23 cellular contexts compared by ENCODE assay signal in genomic region chr2:102585704-102586404, GRCh38. TPM values are rescaled to one million over a fixed set of nuclear protein-coding genes. Genes with fewer than 3 reads are reported as not detected.
DNase-seq lines count a peak whose midpoint lies in the region; ATAC-seq, FAIRE-seq and TF ChIP-seq lines count a peak whose summit lies in the region.
"Had no signal": no experiment of that assay in that cellular context is flagged by ENCODE, and none has a peak within 500 bp of the region (broad histone marks: within the 10 kb centered on the region; RNA-seq: fewer than 3 reads in every experiment).

No MANE protein-coding gene starts in this region.

- H3K79me2 ChIP-seq in H1 (ENCODE audit: control insufficient read depth in 1 of 2, insufficient read depth in 2 of 2, low read length in 2 of 2), result no peaks in the 10 kb centered on the region

- H3K4me3 Mint-ChIP-seq in Caco-2 (ENCODE audit: unreplicated experiment), result peak overlapping the region; percentile 45
- no peak overlapping the region for H3K4me3 Mint-ChIP-seq in activated T-helper 1 cell treated with anti-CD3 and anti-CD28 coated beads, Interleukin-12 subunit alpha, Interleukin-12 subunit beta, Interleukin-2, Interleukin-4 antibody, amounts not matched to agents 30 ng/mL and 10 ng/mL and 1 ng/mL, durations not matched to agents 14 hours and 24 hours and 36 hours
- H3K4me3 Mint-ChIP-seq in stimulated activated naive B cell treated with anti-CD40 and anti-IgM and Interleukin-4, amounts not matched to agents 10 μg/mL and 1 μg/mL and 100 μg/mL, for 72 hours, result no peak overlapping the region
- H3K4me3 Mint-ChIP-seq: activated naive CD8-positive, alpha-beta T cell treated with anti-CD3 and anti-CD28 coated beads for 36 hours; CD8-positive, alpha-beta T cell had no signal

- TF ChIP-seq POLR2A in H1 (IDR thresholded peaks at IDR 0.05; ENCODE audit: control extremely low read depth in 1 of 2, low read depth in 2 of 2, low read length in 2 of 2), result no peak

- H3K23me2 ChIP-seq in H1 (ENCODE audit: low read depth, low read length), result no peaks in the 10 kb centered on the region

- H3K27ac ChIP-seq in H1 (ENCODE audit: low read depth, low read length), result no peak overlapping the region
- H3K27ac ChIP-seq: brain microvascular endothelial cell, spleen had no signal

- no peak for TF ChIP-seq EP300 in H1 (IDR thresholded peaks at IDR 0.05; ENCODE audit: borderline replicate concordance in 1 of 2, low read depth in 2 of 2, low read length in 2 of 2)

- H3K4me2 ChIP-seq in H1 (ENCODE audit: insufficient read depth in 1 of 2, low read depth in 2 of 2, low read length in 2 of 2), result 0 out of 4 replicates have a peak overlapping the region, but pooled peaks of 1 of the 2 experiments have one; percentile 24

- H2AK5ac ChIP-seq in H1 (ENCODE audit: low read depth, low read length), result no peak overlapping the region

- no peaks in the 10 kb centered on the region for H3K36me3 Mint-ChIP-seq in Caco-2 (ENCODE audit: insufficient read depth, unreplicated experiment)
- no peaks in the 10 kb centered on the region for H3K36me3 Mint-ChIP-seq in activated T-helper 1 cell treated with anti-CD3 and anti-CD28 coated beads, Interleukin-12 subunit alpha, Interleukin-12 subunit beta, Interleukin-2, Interleukin-4 antibody, amounts not matched to agents 30 ng/mL and 10 ng/mL and 1 ng/mL, durations not matched to agents 14 hours and 24 hours and 36 hours (ENCODE audit: low read depth)
- no peaks in the 10 kb centered on the region for H3K36me3 Mint-ChIP-seq in stimulated activated naive B cell treated with anti-CD40 and anti-IgM and Interleukin-4, amounts not matched to agents 10 μg/mL and 1 μg/mL and 100 μg/mL, for 72 hours
- H3K36me3 Mint-ChIP-seq: activated naive CD8-positive, alpha-beta T cell treated with anti-CD3 and anti-CD28 coated beads for 36 hours; CD8-positive, alpha-beta T cell had no signal

- peak overlapping the region; percentile 71; the same call in 1 of the 2 replicates for H2BK12ac ChIP-seq in H1 (ENCODE audit: low read depth, low read length)

- no peak overlapping the region for H3K18ac ChIP-seq in H1 (ENCODE audit: extremely low read depth, low read length)

- CTCF ChIA-PET in Caco-2 (lab: Charles Lee) (interaction anchor here (0.6 to 2.0 kb wide), 25 partner anchors 14 to 566 kb away, joined by 3 to 105 read pairs (median 5); partner anchors contain the start of gene SLC9A4), H1 (lab: Charles Lee; ENCODE audit: partially characterized antibody) (interaction anchor here (0.7 to 1.9 kb wide), 10 partner anchors 19 to 253 kb away, joined by 3 to 8 read pairs (median 3); partner anchors contain the start of gene SLC9A4)

- peaks cover 16% of the 10 kb centered on the region for H3K4me1 Mint-ChIP-seq in Caco-2 (ENCODE audit: low read depth, unreplicated experiment)
- peaks cover 5% of the 10 kb centered on the region for H3K4me1 Mint-ChIP-seq in activated T-helper 1 cell treated with anti-CD3 and anti-CD28 coated beads, Interleukin-12 subunit alpha, Interleukin-12 subunit beta, Interleukin-2, Interleukin-4 antibody, amounts not matched to agents 30 ng/mL and 10 ng/mL and 1 ng/mL, durations not matched to agents 14 hours and 24 hours and 36 hours (ENCODE audit: low read depth)
- H3K4me1 Mint-ChIP-seq in stimulated activated naive B cell treated with anti-CD40 and anti-IgM and Interleukin-4, amounts not matched to agents 10 μg/mL and 1 μg/mL and 100 μg/mL, for 72 hours, result peaks cover 2 to 6% of the 10 kb centered on the region in 2 donors

- TF ChIP-seq RAD21 in H1 (IDR thresholded peaks at IDR 0.05 in 1 of 2, conservative IDR thresholded peaks at IDR 0.05 in 1 of 2; ENCODE audit: low read depth in 2 of 2, low read length in 2 of 2), result peak in 1 of 2 experiments; percentile 24; a peak in 1 of 4 replicates

- TF ChIP-seq CTCF in Caco-2 (IDR thresholded peaks at IDR 0.05; ENCODE audit: insufficient read depth in 1 of 2, low read depth in 1 of 2, low read length in 1 of 2, severe bottlenecking in 1 of 2, unreplicated experiment in 1 of 2), result peak; percentile 26 to 60
- TF ChIP-seq CTCF in LNCaP clone FGC (IDR thresholded peaks at IDR 0.05; ENCODE audit: control insufficient read depth, extremely low read depth, insufficient read depth), result 0 out of 2 replicates have a peak, but pooled peaks have one; percentile 15
- TF ChIP-seq CTCF in H1 (IDR thresholded peaks at IDR 0.05; ENCODE audit: control extremely low read depth in 1 of 3, insufficient read depth in 1 of 3, low read depth in 1 of 3, low read length in 3 of 3), result no peak

- no peak for ATAC-seq in stimulated activated naive B cell treated with anti-CD40 and anti-IgM and Interleukin-4, amounts not matched to agents 10 μg/mL and 1 μg/mL and 100 μg/mL, for 72 hours (replicated peaks)
- ATAC-seq: activated CD4-positive, CD25-positive, alpha-beta regulatory T cell treated with anti-CD3 and anti-CD28 coated beads, Interleukin-2, amount 50 U/mL, for 24 hours; CD8-positive, alpha-beta T cell had no signal

- no peaks in the 10 kb centered on the region for H3K9me3 Mint-ChIP-seq in Caco-2 (ENCODE audit: unreplicated experiment)
- H3K9me3 Mint-ChIP-seq in activated T-helper 1 cell treated with anti-CD3 and anti-CD28 coated beads, Interleukin-12 subunit alpha, Interleukin-12 subunit beta, Interleukin-2, Interleukin-4 antibody, amounts not matched to agents 30 ng/mL and 10 ng/mL and 1 ng/mL, durations not matched to agents 14 hours and 24 hours and 36 hours, result peaks cover 9% of the 10 kb centered on the region
- H3K9me3 Mint-ChIP-seq in stimulated activated naive B cell treated with anti-CD40 and anti-IgM and Interleukin-4, amounts not matched to agents 10 μg/mL and 1 μg/mL and 100 μg/mL, for 72 hours, result peaks cover 0 to 7% of the 10 kb centered on the region in 2 donors
- H3K9me3 Mint-ChIP-seq: CD8-positive, alpha-beta T cell had no signal

- no peak overlapping the region for H3K23ac ChIP-seq in H1 (ENCODE audit: insufficient read length)

- H3K4me3 ChIP-seq in Caco-2 (ENCODE audit: low read depth, low read length) (no peak overlapping the region), LNCaP clone FGC (ENCODE audit: low read depth, low read length) (no peak overlapping the region), H1 (ENCODE audit: extremely low read depth in 1 of 4, insufficient read depth in 2 of 4, low read depth in 3 of 4, low read length in 4 of 4) (0 out of 8 replicates have a peak overlapping the region, but pooled peaks of 1 of the 4 experiments have one; percentile 9)
- H3K4me3 ChIP-seq: spleen had no signal

- H4K91ac ChIP-seq in H1 (replicated peaks; ENCODE audit: insufficient read length, low read length), result no peak overlapping the region

- H3K27ac Mint-ChIP-seq in Caco-2 (ENCODE audit: unreplicated experiment), result peak overlapping the region; percentile 82
- no peak overlapping the region for H3K27ac Mint-ChIP-seq in activated T-helper 1 cell treated with anti-CD3 and anti-CD28 coated beads, Interleukin-12 subunit alpha, Interleukin-12 subunit beta, Interleukin-2, Interleukin-4 antibody, amounts not matched to agents 30 ng/mL and 10 ng/mL and 1 ng/mL, durations not matched to agents 14 hours and 24 hours and 36 hours
- H3K27ac Mint-ChIP-seq in stimulated activated naive B cell treated with anti-CD40 and anti-IgM and Interleukin-4, amounts not matched to agents 10 μg/mL and 1 μg/mL and 100 μg/mL, for 72 hours, result no peak overlapping the region
- H3K27ac Mint-ChIP-seq: activated naive CD8-positive, alpha-beta T cell treated with anti-CD3 and anti-CD28 coated beads for 36 hours; CD8-positive, alpha-beta T cell had no signal

- no peak overlapping the region for H3K56ac ChIP-seq in H1 (replicated peaks; ENCODE audit: insufficient read length, low read depth, low read length)

- intact Hi-C loops in Caco-2 (cut with micrococcal nuclease; ENCODE audit: unreplicated experiment), result loop anchor here (1.0 to 5.0 kb wide), 6 partner anchors 30 to 220 kb away; partner anchors contain the start of gene SLC9A4
- intact Hi-C loops in activated T-helper 1 cell treated with anti-CD3 and anti-CD28 coated beads, Interleukin-12 subunit alpha, Interleukin-12 subunit beta, Interleukin-2, Interleukin-4 antibody, amounts not matched to agents 30 ng/mL and 10 ng/mL and 1 ng/mL, durations not matched to agents 14 hours and 24 hours and 36 hours (cut with micrococcal nuclease), result no loop called here

- no peak overlapping the region for H2BK5ac ChIP-seq in H1 (ENCODE audit: low read depth, low read length)

- no peaks in the 10 kb centered on the region for H4K20me1 ChIP-seq in H1 (replicated peaks in 1 of 2; ENCODE audit: control insufficient read depth in 1 of 2, insufficient read depth in 2 of 2, low read length in 2 of 2)

- H2AFZ ChIP-seq in H1 (ENCODE audit: low read length), result peak overlapping the region; percentile 4; the same call in 1 of the 2 replicates

- H3K9me3 ChIP-seq in Caco-2 (no peaks in the 10 kb centered on the region), H1 (ENCODE audit: insufficient read depth in 2 of 2, low read depth in 1 of 2, low read length in 1 of 2) (no peaks in the 10 kb centered on the region)

- no peak overlapping the region for H4K8ac ChIP-seq in H1 (ENCODE audit: extremely low read depth, insufficient read depth, low read length)

- no peak overlapping the region for H2BK20ac ChIP-seq in H1 (ENCODE audit: low read length)

- BruUV-seq in Caco-2 (replicated peaks; lab: Mats Ljungman, UMichigan), result no TSS peak

- H3K79me1 ChIP-seq in H1 (ENCODE audit: low read depth, low read length), result no peaks in the 10 kb centered on the region

- 81% methylated on average over 6 of the region's 6 CpGs; no CpG with 5 or more reads in 1 of the 2 experiments for WGBS in H1 (ENCODE audit: extremely low coverage in 1 of 2, insufficient coverage in 1 of 2, insufficient read length in 1 of 2, insufficient replicate concordance in 2 of 2, low coverage in 1 of 2, low lambda C conversion rate in 2 of 2, missing lambda C conversion rate in 1 of 2), 2 experiments

- 0 out of 2 replicates have a peak overlapping the region, but pooled peaks have one; percentile 5 for H2BK15ac ChIP-seq in H1 (ENCODE audit: low read length)

- H4K5ac ChIP-seq in H1 (ENCODE audit: insufficient read length, low read depth, low read length), result no peak overlapping the region

- H3K4me1 ChIP-seq in Caco-2, result peaks cover 37% of the 10 kb centered on the region
- H3K4me1 ChIP-seq in H1 (replicated peaks in 1 of 4; ENCODE audit: control insufficient read depth in 3 of 4, insufficient read depth in 4 of 4, low read length in 3 of 4), result peaks cover 2 to 11% (median 4%) of the 10 kb centered on the region in 4 experiments; a peak in 4 of 7 replicates

- no peaks in the 10 kb centered on the region for H3K36me3 ChIP-seq in Caco-2 (ENCODE audit: control insufficient read depth, insufficient read depth, low read length)
- H3K36me3 ChIP-seq in H1 (ENCODE audit: control insufficient read depth in 2 of 4, insufficient read depth in 4 of 4, low read length in 3 of 4), result no peaks in the 10 kb centered on the region
- H3K36me3 ChIP-seq: brain microvascular endothelial cell, spleen had no signal

- FAIRE-seq in H1 (lab: Jason Lieb, UNC), result peak; percentile 57
- FAIRE-seq: HTR-8/SVneo, RCC 7860 had no signal

- DNase-seq in Caco-2, result peak; percentile 84 to 90
- DNase-seq in LNCaP clone FGC (ENCODE audit: low read depth), result no peak
- DNase-seq in H1 (ENCODE audit: low read depth in 1 of 2, low spot score in 2 of 2), result no peak
- peak; percentile 33 for DNase-seq in mucosa of gallbladder (ENCODE audit: low spot score)
- DNase-seq in H4 (ENCODE audit: low spot score), result no peak
- DNase-seq in activated T-helper 1 cell treated with anti-CD3 and anti-CD28 coated beads, Interleukin-12 subunit alpha, Interleukin-12 subunit beta, Interleukin-2, Interleukin-4 antibody, amounts not matched to agents 30 ng/mL and 10 ng/mL and 1 ng/mL, durations not matched to agents 14 hours and 24 hours and 36 hours (ENCODE audit: low spot score), result no peak
- no peak for DNase-seq in stimulated activated naive B cell treated with anti-CD40 and anti-IgM and Interleukin-4, amounts not matched to agents 10 μg/mL and 1 μg/mL and 100 μg/mL, for 72 hours
- no peak for DNase-seq in NCI-H2029 treated with DMSO at 0.1 percent for 48 hours (lab: John Stamatoyannopoulos, UW)
- DNase-seq: activated CD8-positive, alpha-beta memory T cell treated with anti-CD3 and anti-CD28 coated beads for 24 hours; activated naive CD8-positive, alpha-beta T cell treated with anti-CD3 and anti-CD28 coated beads for 36 hours; activated T-cell treated with anti-CD3 and anti-CD28 coated beads, Interleukin-2, amount 50 U/mL, for 48 hours; brain microvascular endothelial cell; CD8-positive, alpha-beta T cell; EL; foreskin melanocyte; NCI-H1436; spleen; T1000 had no signal

- no peak overlapping the region for H3K14ac ChIP-seq in H1 (ENCODE audit: insufficient read length)

- POLR2A ChIA-PET in Caco-2 (lab: Charles Lee) (interaction anchor here (1.0 to 1.2 kb wide), 3 partner anchors 19 to 34 kb away, joined by 3 to 6 read pairs (median 3); partner anchors contain the start of gene SLC9A2), H1 (lab: Charles Lee; ENCODE audit: partially characterized antibody) (no interaction called here)

- no peak overlapping the region for H2BK120ac ChIP-seq in H1 (replicated peaks; ENCODE audit: low read depth, low read length)

- no peak overlapping the region for H3K4ac ChIP-seq in H1 (replicated peaks; ENCODE audit: insufficient read length, low read depth, low read length)

- H3K27me3 ChIP-seq in Caco-2 (replicated peaks; ENCODE audit: control insufficient read depth, insufficient read depth, low read length) (no peaks in the 10 kb centered on the region), H1 (replicated peaks in 1 of 4; ENCODE audit: control insufficient read depth in 3 of 4, extremely low read depth in 1 of 4, insufficient read depth in 3 of 4, low read length in 3 of 4) (no peaks in the 10 kb centered on the region)
- H3K27me3 ChIP-seq: brain microvascular endothelial cell, spleen had no signal

- no peak overlapping the region for H3K9ac ChIP-seq in H1 (replicated peaks in 1 of 4; ENCODE audit: extremely low read depth in 1 of 4, low read depth in 3 of 4, low read length in 3 of 4)

- no peaks in the 10 kb centered on the region for H3K27me3 Mint-ChIP-seq in Caco-2 (ENCODE audit: insufficient read depth, unreplicated experiment)
- H3K27me3 Mint-ChIP-seq in activated T-helper 1 cell treated with anti-CD3 and anti-CD28 coated beads, Interleukin-12 subunit alpha, Interleukin-12 subunit beta, Interleukin-2, Interleukin-4 antibody, amounts not matched to agents 30 ng/mL and 10 ng/mL and 1 ng/mL, durations not matched to agents 14 hours and 24 hours and 36 hours (ENCODE audit: insufficient read depth), result peaks cover 12% of the 10 kb centered on the region
- peaks cover 3 to 15% of the 10 kb centered on the region in 2 donors for H3K27me3 Mint-ChIP-seq in stimulated activated naive B cell treated with anti-CD40 and anti-IgM and Interleukin-4, amounts not matched to agents 10 μg/mL and 1 μg/mL and 100 μg/mL, for 72 hours

RNA-seq across cellular contexts. Expression of gene SLC9A2, which starts 33.5 kb away (rescaled TPM):
- total RNA-seq in Caco-2 (2022) (10.5 and 14.4 TPM in 2 replicates), mucosa of gallbladder (19.9 TPM)
- total RNA-seq in H1 (2021; fragmentation: NEBNext Ultra II Directional; extraction: Animal tissue kit (Norgen Biotek cat#: 25700)), result 0.13 and 0.15 TPM in 2 replicates
- polyA plus RNA-seq in H1 (2011; rRNA removed), result 0.03 and 0.06 TPM in 2 replicates
- 0.06 TPM for polyA plus RNA-seq in H1 (2011; cell fraction: cytosol; rRNA removed)
- 0.06 TPM for polyA plus RNA-seq in H1 (2011; cell fraction: nucleus; rRNA removed)
- 0.03 to 0.10 TPM (median 0.05 TPM) in 4 replicates for polyA plus RNA-seq in H1 (2012, experiment 1 of 2)
- polyA plus RNA-seq in H1 (2012, experiment 2 of 2), result not detected
- 0.30 TPM for polyA plus RNA-seq in H1 (2013, experiment 1 of 2)
- polyA plus RNA-seq in H1 (2013, experiment 2 of 2), result 0.18 TPM
- polyA minus RNA-seq in H1 (2011; rRNA and poly(A)+ RNA removed), result 0.12 and 0.28 TPM in 2 replicates
- polyA minus RNA-seq in H1 (2011; cell fraction: cytosol; rRNA and poly(A)+ RNA removed), result not detected
- 0.10 TPM for polyA minus RNA-seq in H1 (2011; cell fraction: nucleus; rRNA and poly(A)+ RNA removed)
- total RNA-seq in H4 (2014; rRNA removed; shearing (Covaris generic)), result 0.12 and 0.19 TPM in 2 replicates
- not detected in 2 replicates for total RNA-seq in activated T-helper 1 cell treated with anti-CD3 and anti-CD28 coated beads, Interleukin-12 subunit alpha, Interleukin-12 subunit beta, Interleukin-2, Interleukin-4 antibody, amounts not matched to agents 30 ng/mL and 10 ng/mL and 1 ng/mL, durations not matched to agents 14 hours and 24 hours and 36 hours
- total RNA-seq: CD8-positive, alpha-beta T cell; LHCN-M2; pulmonary artery endothelial cell had no signal

Comparison
In these comparisons a context has a peak if more than half of its experiments do, and no peak if none do; other contexts are left out.
1. DNase-seq: peak in Caco-2 (2 of 2) and mucosa of gallbladder (single experiment); none in LNCaP clone FGC (single experiment), H1 (0 of 2), H4 (single experiment), activated T-helper 1 cell treated with anti-CD3 and anti-CD28 coated beads, Interleukin-12 subunit alpha, Interleukin-12 subunit beta, Interleukin-2, Interleukin-4 antibody, amounts not matched to agents 30 ng/mL and 10 ng/mL and 1 ng/mL, durations not matched to agents 14 hours and 24 hours and 36 hours (single experiment), stimulated activated naive B cell treated with anti-CD40 and anti-IgM and Interleukin-4, amounts not matched to agents 10 μg/mL and 1 μg/mL and 100 μg/mL, for 72 hours (single experiment) and NCI-H2029 treated with DMSO at 0.1 percent for 48 hours (single experiment).
2. CTCF ChIP-seq: peak in Caco-2 (2 of 2) and LNCaP clone FGC (single experiment); none in H1 (0 of 3).